Comparison of ENCODE assay signal across 8 cellular contexts in genomic region chr12:10140001-10140400, GRCh38. TPM values are rescaled to one million over a fixed set of nuclear protein-coding genes. Genes with fewer than 3 reads are reported as not detected.
A peak's percentile ranks its signal among the peaks of the same experiment; 100 is the strongest.
DNase-seq lines count a peak whose midpoint lies in the region; ATAC-seq and TF ChIP-seq lines count a peak whose summit lies in the region.

No MANE protein-coding gene starts in this region.

- H3K36me3 Mint-ChIP-seq in immature natural killer cell = no peaks in the 10 kb centered on the region

- DNase-seq in Caki2 (ENCODE audit: low read depth) = peak; percentile 52
- DNase-seq in HS-27A (ENCODE audit: low read depth) = peak; percentile 12
- peak; percentile 78 for DNase-seq in SK-MEL-5 (ENCODE audit: low read depth, low spot score)
- DNase-seq in astrocyte of the cerebellum (ENCODE audit: low read depth) = peak; percentile 58
- peak; percentile 31 to 50 (median 42) for DNase-seq in immature natural killer cell
- peak; percentile 37 for DNase-seq in stimulated activated CD4-positive, alpha-beta T cell treated with anti-CD3 and anti-CD28 coated beads, Interleukin-1b, Interleukin-23, amount 100 ng/mL, for 48 hours
- no peak for DNase-seq in ureter (ENCODE audit: low spot score)

- H3K27ac Mint-ChIP-seq in immature natural killer cell = no peak overlapping the region

- no peak overlapping the region for H3K4me3 ChIP-seq in astrocyte of the cerebellum (ENCODE audit: low read depth, low read length)

- no peaks in the 10 kb centered on the region for H3K27me3 Mint-ChIP-seq in immature natural killer cell (ENCODE audit: low read depth in 3 of 3)

- H3K4me1 Mint-ChIP-seq in immature natural killer cell = peaks cover 0 to 1% of the 10 kb centered on the region in 2 donors

- no peaks in the 10 kb centered on the region for H3K9me3 Mint-ChIP-seq in immature natural killer cell

- H3K4me3 Mint-ChIP-seq in immature natural killer cell = no peak overlapping the region

- in situ Hi-C loops in Caki2 (cut with HindIII; ENCODE audit: low pct_unique_long_range_greater_than_20kb, low sequenced_read_pairs) = no loop called here
- in situ Hi-C loops in SK-MEL-5 (cut with HindIII; ENCODE audit: low pct_unique_long_range_greater_than_20kb, low sequenced_read_pairs) = loop anchor here (25.0 kb wide), 1 partner anchor 128 kb away; the partner anchor contains the start of gene CLEC12B
- in situ Hi-C loops in astrocyte of the cerebellum (cut with HindIII; ENCODE audit: low sequenced_read_pairs) = no loop called here

- TF ChIP-seq CTCF in astrocyte of the cerebellum (IDR thresholded peaks at IDR 0.05; ENCODE audit: low read depth, low read length, missing control alignments) = peak; percentile 42

- ATAC-seq in HG03135 (IDR thresholded peaks at IDR 0.05; ENCODE audit: unreplicated experiment) = no peak

RNA-seq across cellular contexts. Expression of gene CLEC7A, which starts 10.0 kb away (rescaled TPM):
- total RNA-seq in Caki2 (2014; rRNA removed; shearing (Covaris generic); ENCODE audit: low replicate concordance) = not detected in 2 replicates
- not detected in 2 replicates for total RNA-seq in SK-MEL-5 (2014; rRNA removed; shearing (Covaris generic))
- not detected in 2 replicates for polyA plus RNA-seq in SK-MEL-5 (2015; cell fraction: cytosol; rRNA removed)
- not detected in 2 replicates for polyA plus RNA-seq in SK-MEL-5 (2015; cell fraction: nucleus; rRNA removed)
- 1 to 10 TPM in 2 of 3 donors, not detected in 1; 1.4 to 2.0 TPM for polyA plus RNA-seq in immature natural killer cell
- 9.0 TPM for total RNA-seq in ureter

RNA-seq across cellular contexts. Expression of gene OLR1, which starts 31.9 kb away (rescaled TPM):
- total RNA-seq in Caki2 (2014; rRNA removed; shearing (Covaris generic); ENCODE audit: low replicate concordance) = not detected in 2 replicates
- not detected in 2 replicates for total RNA-seq in SK-MEL-5 (2014; rRNA removed; shearing (Covaris generic))
- polyA plus RNA-seq in SK-MEL-5 (2015; cell fraction: cytosol; rRNA removed) = not detected in 2 replicates
- polyA plus RNA-seq in SK-MEL-5 (2015; cell fraction: nucleus; rRNA removed) = not detected in 2 replicates
- not detected for polyA plus RNA-seq in immature natural killer cell
- total RNA-seq in ureter = 3.4 TPM

RNA-seq across cellular contexts. Expression of gene TMEM52B, which starts 38.8 kb away (rescaled TPM):
- 2.8 TPM in 1 of 2 replicates, not detected in the other for total RNA-seq in Caki2 (2014; rRNA removed; shearing (Covaris generic); ENCODE audit: low replicate concordance)
- 0.08 TPM in 1 of 2 replicates, not detected in the other for total RNA-seq in SK-MEL-5 (2014; rRNA removed; shearing (Covaris generic))
- polyA plus RNA-seq in SK-MEL-5 (2015; cell fraction: cytosol; rRNA removed) = not detected in 2 replicates
- polyA plus RNA-seq in SK-MEL-5 (2015; cell fraction: nucleus; rRNA removed) = not detected in 2 replicates
- polyA plus RNA-seq in immature natural killer cell = not detected
- 0.18 TPM for total RNA-seq in ureter

RNA-seq across cellular contexts. Expression of gene CLEC1A, which starts 41.2 kb away (rescaled TPM):
- not detected in 2 replicates for total RNA-seq in Caki2 (2014; rRNA removed; shearing (Covaris generic); ENCODE audit: low replicate concordance)
- total RNA-seq in SK-MEL-5 (2014; rRNA removed; shearing (Covaris generic)) = not detected in 2 replicates
- polyA plus RNA-seq in SK-MEL-5 (2015; cell fraction: cytosol; rRNA removed) = not detected in 2 replicates
- not detected in 2 replicates for polyA plus RNA-seq in SK-MEL-5 (2015; cell fraction: nucleus; rRNA removed)
- polyA plus RNA-seq in immature natural killer cell = not detected
- 5.4 TPM for total RNA-seq in ureter
